ENCODE assay signal across 1 cellular context in the genomic region with DNA sequence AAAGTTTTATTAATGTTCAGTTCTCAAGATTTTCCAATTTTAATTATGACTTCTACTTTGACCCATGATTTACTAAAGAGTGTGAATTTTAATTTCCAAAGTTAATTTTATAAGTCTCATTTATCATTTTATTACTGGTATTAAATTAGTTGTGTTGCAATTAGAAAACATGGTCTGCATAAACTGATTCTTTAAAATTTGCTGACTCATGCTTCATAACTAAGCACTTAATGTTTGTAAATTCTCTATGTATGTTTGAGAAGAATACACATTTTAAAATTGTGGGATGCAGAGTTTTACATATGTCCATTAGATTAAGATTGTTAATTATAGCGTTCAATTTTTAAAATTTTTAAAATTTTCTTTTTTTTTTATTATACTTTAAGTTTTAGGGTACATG.
TF ChIP-seq lines count a peak whose summit lies in the region.

No MANE protein-coding gene starts in this region.

TF ChIP-seq in K562, 482 proteins besides CTCF, POLR2A, EP300 and RAD21 (continued from another document):
- TF ChIP-seq, protein P1, sequence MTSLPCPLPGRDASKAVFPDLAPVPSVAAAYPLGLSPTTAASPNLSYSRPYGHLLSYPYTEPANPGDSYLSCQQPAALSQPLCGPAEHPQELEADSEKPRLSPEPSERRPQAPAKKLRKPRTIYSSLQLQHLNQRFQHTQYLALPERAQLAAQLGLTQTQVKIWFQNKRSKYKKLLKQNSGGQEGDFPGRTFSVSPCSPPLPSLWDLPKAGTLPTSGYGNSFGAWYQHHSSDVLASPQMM (CRISPR knock-in tag; IDR thresholded peaks at IDR 0.05) = no peak
- TF ChIP-seq RCOR1 (IDR thresholded peaks at IDR 0.05; ENCODE audit: borderline replicate concordance in 1 of 2, low read depth in 2 of 2, low read length in 2 of 2) = no peak
- TF ChIP-seq BRF1 (IDR thresholded peaks at IDR 0.05; ENCODE audit: borderline replicate concordance, extremely low read depth, insufficient read length) = no peak
- no peak for TF ChIP-seq XRCC4 (IDR thresholded peaks at IDR 0.05; ENCODE audit: extremely low read depth, insufficient read depth, insufficient read length)
- TF ChIP-seq, protein P2, sequence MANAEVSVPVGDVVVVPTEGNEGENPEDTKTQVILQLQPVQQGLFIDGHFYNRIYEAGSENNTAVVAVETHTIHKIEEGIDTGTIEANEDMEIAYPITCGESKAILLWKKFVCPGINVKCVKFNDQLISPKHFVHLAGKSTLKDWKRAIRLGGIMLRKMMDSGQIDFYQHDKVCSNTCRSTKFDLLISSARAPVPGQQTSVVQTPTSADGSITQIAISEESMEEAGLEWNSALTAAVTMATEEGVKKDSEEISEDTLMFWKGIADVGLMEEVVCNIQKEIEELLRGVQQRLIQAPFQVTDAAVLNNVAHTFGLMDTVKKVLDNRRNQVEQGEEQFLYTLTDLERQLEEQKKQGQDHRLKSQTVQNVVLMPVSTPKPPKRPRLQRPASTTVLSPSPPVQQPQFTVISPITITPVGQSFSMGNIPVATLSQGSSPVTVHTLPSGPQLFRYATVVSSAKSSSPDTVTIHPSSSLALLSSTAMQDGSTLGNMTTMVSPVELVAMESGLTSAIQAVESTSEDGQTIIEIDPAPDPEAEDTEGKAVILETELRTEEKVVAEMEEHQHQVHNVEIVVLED (CRISPR knock-in tag; IDR thresholded peaks at IDR 0.05) = no peak
- no peak for TF ChIP-seq CBFA2T2 (conservative IDR thresholded peaks at IDR 0.05)
TF ChIP-seq in K562: peak in this region for 8.
